In genomic region chr20:17885544-17885943, GRCh38 we compare ENCODE assay signal across 18 cellular contexts.
A peak's percentile ranks its signal among the peaks of the same experiment; 100 is the strongest.
DNase-seq lines count a peak whose midpoint lies in the region; ATAC-seq and TF ChIP-seq lines count a peak whose summit lies in the region.
"Had no signal": no experiment of that assay in that cellular context is flagged by ENCODE, and none has a peak within 500 bp of the region (broad histone marks: within the 10 kb centered on the region; RNA-seq: fewer than 3 reads in every experiment).

No MANE protein-coding gene starts in this region.

- H3K27me3 ChIP-seq in adrenal gland = no peaks in the 10 kb centered on the region
- H3K27me3 ChIP-seq: SJSA1, upper lobe of left lung had no signal

- DNase-seq in DMS 273 (lab: John Stamatoyannopoulos, UW; ENCODE audit: unreplicated experiment) (peak; percentile 22), DMS 273 treated with DMSO at 0.1 percent for 48 hours (lab: John Stamatoyannopoulos, UW) (no peak), adrenal gland (peak in 4 of 7 donors; percentile 41 to 53 (median 45)), left lobe of liver (ENCODE audit: low spot score) (no peak), sciatic nerve (ENCODE audit: low spot score) (no peak), UCSD-AML1 (lab: John Stamatoyannopoulos, UW; ENCODE audit: unreplicated experiment) (no peak)
- DNase-seq: activated gamma-delta T cell; CD8-positive, alpha-beta memory T cell; effector CD8-positive, alpha-beta T cell; MM.1S; retina; stimulated activated CD4-positive, alpha-beta T cell treated with anti-CD3 and anti-CD28 coated beads, Interleukin-4, amount 100 ng/mL, for 24 hours had no signal

- H3K9me3 ChIP-seq in adrenal gland (replicated peaks in 1 of 3) = no peaks in the 10 kb centered on the region

- intact Hi-C loops in adrenal gland (cut with DNase I) = no loop called here
- intact Hi-C loops in sciatic nerve (cut with DNase I) = no loop called here

- no peak for TF ChIP-seq CTCF in adrenal gland (IDR thresholded peaks at IDR 0.05)

- H3K4me3 ChIP-seq in adrenal gland = no peak overlapping the region
- H3K4me3 ChIP-seq: SJSA1, upper lobe of left lung had no signal

- WGBS in adrenal gland, 4 donors = 39 to 53% (median 46%) methylated on average over 4 of the region's 4 CpGs

- H3K4me1 ChIP-seq in adrenal gland (replicated peaks in 1 of 2) = peaks cover 0 to 11% of the 10 kb centered on the region in 2 donors
- H3K4me1 ChIP-seq: SJSA1 had no signal

- H3K27ac ChIP-seq in adrenal gland = no peak overlapping the region
- H3K27ac ChIP-seq: 22Rv1, SJSA1, VCaP had no signal

- H3K36me3 ChIP-seq in adrenal gland (replicated peaks in 1 of 2) = no peaks in the 10 kb centered on the region
- H3K36me3 ChIP-seq: SJSA1, upper lobe of left lung had no signal

- ATAC-seq in left lobe of liver = peak; percentile 13
- peak; percentile 33 for ATAC-seq in sciatic nerve
- no peak for ATAC-seq in HG02798 (IDR thresholded peaks at IDR 0.05; ENCODE audit: poor library complexity, unreplicated experiment)
- no peak for ATAC-seq in GM18873 (IDR thresholded peaks at IDR 0.05; ENCODE audit: low FRiP score, unreplicated experiment)

- TF ChIP-seq POLR2A in adrenal gland (IDR thresholded peaks at IDR 0.05) = no peak

Comparison
In these comparisons a context has a peak if more than half of its experiments do, and no peak if none do; other contexts are left out.
1. DNase-seq: peak in DMS 273 (single experiment) and adrenal gland (4 of 7); none in DMS 273 treated with DMSO at 0.1 percent for 48 hours (single experiment), left lobe of liver (single experiment), sciatic nerve (single experiment) and UCSD-AML1 (single experiment).
2. ATAC-seq: peak in left lobe of liver (single experiment) and sciatic nerve (single experiment); none in HG02798 (single experiment) and GM18873 (single experiment).